ENCODE assay signal across 20 cellular contexts in the genomic region with DNA sequence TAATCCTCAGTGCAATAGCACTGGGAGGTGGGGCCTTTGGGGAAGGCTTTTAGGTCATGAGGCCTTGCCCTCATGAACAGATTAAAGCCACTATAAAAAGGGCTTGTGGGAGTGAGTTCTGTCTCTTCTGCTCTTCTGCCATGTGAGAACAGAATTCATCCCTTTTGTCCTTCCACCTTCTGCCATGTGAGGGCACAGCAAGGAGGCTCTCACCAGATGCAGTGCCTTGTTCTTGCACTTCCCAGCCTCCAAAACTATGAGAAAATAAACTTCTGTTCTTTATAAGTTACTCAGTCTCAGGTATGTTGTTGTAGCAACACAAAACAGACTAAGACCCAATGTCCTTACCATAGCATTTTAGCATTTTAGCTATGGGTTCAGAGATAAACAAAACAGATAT.
DNase-seq lines count a peak whose midpoint lies in the region; ATAC-seq, FAIRE-seq and TF ChIP-seq lines count a peak whose summit lies in the region.
"Had no signal": no experiment of that assay in that cellular context is flagged by ENCODE, and none has a peak within 500 bp of the region (broad histone marks: within the 10 kb centered on the region; RNA-seq: fewer than 3 reads in every experiment).

No MANE protein-coding gene starts in this region.

- H3K36me3 ChIP-seq in HepG2 (replicated peaks in 1 of 2; ENCODE audit: control insufficient read depth in 1 of 2, insufficient read depth in 2 of 2, low read length in 2 of 2) (no peaks in the 10 kb centered on the region), right lobe of liver (no peaks in the 10 kb centered on the region), WERI-Rb-1 (no peaks in the 10 kb centered on the region), ascending aorta (no peaks in the 10 kb centered on the region), testis (ENCODE audit: low read depth, missing control alignments) (no peaks in the 10 kb centered on the region)
- H3K36me3 ChIP-seq: BLaER1 treated with 17β-estradiol and CSF1 and Interleukin-3, amounts not matched to agents 10 nM and 100 nM had no signal

- intact Hi-C loops in HepG2 (cut with micrococcal nuclease; ENCODE audit: unreplicated experiment) (loop anchor here (10.0 kb wide), 1 partner anchor 45 kb away; no protein-coding TSS in a partner anchor), right lobe of liver (cut with DNase I) (no loop called here), ascending aorta (cut with DNase I) (no loop called here), testis (cut with DNase I; ENCODE audit: low total_unique reads) (no loop called here)

- POLR2A ChIA-PET in HepG2 (lab: Yijun Ruan, JAX), result no interaction called here

- no peak for TF ChIP-seq POLR2A in HepG2 (IDR thresholded peaks at IDR 0.05; ENCODE audit: insufficient read depth in 1 of 2, low read depth in 2 of 2, low read length in 2 of 2)
- TF ChIP-seq POLR2A in right lobe of liver (IDR thresholded peaks at IDR 0.05), result no peak
- no peak for TF ChIP-seq POLR2A in testis (IDR thresholded peaks at IDR 0.05)

- ATAC-seq in HepG2, result no peak
- ATAC-seq in right lobe of liver, result no peak
- ATAC-seq in GM19035 (IDR thresholded peaks at IDR 0.05; ENCODE audit: unreplicated experiment), result no peak
- ATAC-seq: CD8-positive, alpha-beta T cell; GM12878 had no signal

- H3K27ac ChIP-seq in HepG2 (ENCODE audit: extremely low read length, insufficient read depth, low read length) (no peak overlapping the region), right lobe of liver (no peak overlapping the region), WERI-Rb-1 (peak overlapping the region; percentile 45), ascending aorta (no peak overlapping the region), testis (no peak overlapping the region)
- H3K27ac ChIP-seq: 22Rv1; BLaER1 treated with 17β-estradiol and CSF1 and Interleukin-3, amounts not matched to agents 10 nM and 100 nM; GM23248; HL-60 had no signal

- no peak overlapping the region for H3K9ac ChIP-seq in HepG2 (ENCODE audit: insufficient read depth, low read depth, low read length)
- H3K9ac ChIP-seq: BLaER1 treated with 17β-estradiol and CSF1 and Interleukin-3, amounts not matched to agents 10 nM and 100 nM; GM23248 had no signal

- no peak for TF ChIP-seq EP300 in HepG2 (IDR thresholded peaks at IDR 0.05; ENCODE audit: low read depth in 2 of 2, low read length in 2 of 2)
- TF ChIP-seq EP300 in HepG2 (CRISPR knock-in tag; IDR thresholded peaks at IDR 0.05; ENCODE audit: borderline replicate concordance), result no peak

- H4K20me1 ChIP-seq in HepG2 (ENCODE audit: insufficient read depth, low read length), result no peaks in the 10 kb centered on the region

- TF ChIP-seq CTCF in HepG2 (CRISPR knock-in tag; IDR thresholded peaks at IDR 0.05) (no peak), right lobe of liver (IDR thresholded peaks at IDR 0.05) (no peak), WERI-Rb-1 (IDR thresholded peaks at IDR 0.05; ENCODE audit: low read depth, low read length) (peak; percentile 36; the same call in 1 of the 2 replicates), ascending aorta (IDR thresholded peaks at IDR 0.05) (no peak), testis (IDR thresholded peaks at IDR 0.05) (no peak)

- H3K9me3 ChIP-seq in HepG2 (ENCODE audit: low read length) (no peaks in the 10 kb centered on the region), right lobe of liver (no peaks in the 10 kb centered on the region), WERI-Rb-1 (ENCODE audit: severe bottlenecking) (no peaks in the 10 kb centered on the region), ascending aorta (no peaks in the 10 kb centered on the region), testis (no peaks in the 10 kb centered on the region)

- no TSS peak for BruUV-seq in HepG2 (replicated peaks; lab: Mats Ljungman, UMichigan)

- in situ Hi-C loops in HepG2 (cut with HindIII; ENCODE audit: extremely low pct_ligation_motif_present, low pct_unique_long_range_greater_than_20kb), result no loop called here

- no peak overlapping the region for H3K4me3 ChIP-seq in HepG2 (replicated peaks in 1 of 3; ENCODE audit: insufficient read depth in 1 of 3, low read depth in 2 of 3, low read length in 3 of 3)
- H3K4me3 ChIP-seq in right lobe of liver, result no peak overlapping the region
- no peak overlapping the region for H3K4me3 ChIP-seq in WERI-Rb-1 (ENCODE audit: low read depth, low read length)
- H3K4me3 ChIP-seq in ascending aorta, result no peak overlapping the region
- no peak overlapping the region for H3K4me3 ChIP-seq in testis
- H3K4me3 ChIP-seq: BLaER1 treated with 17β-estradiol and CSF1 and Interleukin-3, amounts not matched to agents 10 nM and 100 nM; GM12878; GM23248 had no signal

- no peak overlapping the region for H3K4me2 ChIP-seq in HepG2 (ENCODE audit: low read depth, low read length)
- H3K4me2 ChIP-seq: BLaER1 treated with 17β-estradiol and CSF1 and Interleukin-3, amounts not matched to agents 10 nM and 100 nM had no signal

- H3K4me1 ChIP-seq in HepG2 (ENCODE audit: insufficient read depth, low read length) (no peaks in the 10 kb centered on the region), right lobe of liver (no peaks in the 10 kb centered on the region), ascending aorta (no peaks in the 10 kb centered on the region), testis (no peaks in the 10 kb centered on the region)
- H3K4me1 ChIP-seq: BLaER1 treated with 17β-estradiol and CSF1 and Interleukin-3, amounts not matched to agents 10 nM and 100 nM had no signal

- TF ChIP-seq RAD21 in HepG2 (CRISPR knock-in tag; IDR thresholded peaks at IDR 0.05), result no peak

- CTCF ChIA-PET in HepG2 (lab: Yijun Ruan, JAX; ENCODE audit: low intra/inter-chr PET ratio, low total read pairs), result no interaction called here

- no peak for DNase-seq in HepG2 (ENCODE audit: low spot score)
- no peak for DNase-seq in right lobe of liver
- peak; percentile 25 for DNase-seq in NCI-H82 treated with DMSO at 0.1 percent for 48 hours (lab: John Stamatoyannopoulos, UW; ENCODE audit: unreplicated experiment)
- DNase-seq in WERI-Rb-1, result peak; percentile 79
- no peak for DNase-seq in ascending aorta (ENCODE audit: low spot score in 2 of 2)
- no peak for DNase-seq in testis
- DNase-seq: Calu3; CD8-positive, alpha-beta T cell; DMS79 treated with DMSO at 0.1 percent for 48 hours; EL; GM23248; HCEC 1CT; HFFc6; KBM-7 had no signal

- H2AFZ ChIP-seq in HepG2 (ENCODE audit: low read length), result no peak overlapping the region
- H2AFZ ChIP-seq: GM23248 had no signal

- H3K79me2 ChIP-seq in HepG2 (ENCODE audit: insufficient read depth, low read length), result no peaks in the 10 kb centered on the region

- H3K27me3 ChIP-seq in HepG2 (ENCODE audit: control insufficient read depth in 1 of 2, insufficient read depth in 2 of 2, low read length in 2 of 2) (no peaks in the 10 kb centered on the region), right lobe of liver (no peaks in the 10 kb centered on the region), WERI-Rb-1 (ENCODE audit: insufficient read depth, low read depth, severe bottlenecking) (no peaks in the 10 kb centered on the region), ascending aorta (no peaks in the 10 kb centered on the region), testis (no peaks in the 10 kb centered on the region)

- no peak for FAIRE-seq in HepG2 (lab: Jason Lieb, UNC)
- FAIRE-seq: GM12878, GM19239 had no signal

TF ChIP-seq in HepG2, 621 proteins besides CTCF, POLR2A, EP300 and RAD21:
- TF ChIP-seq CC2D1A (CRISPR knock-in tag; IDR thresholded peaks at IDR 0.05) (no peak), ZNF564 (CRISPR knock-in tag; IDR thresholded peaks at IDR 0.05) (peak; percentile 94), TAF1 (CRISPR knock-in tag; IDR thresholded peaks at IDR 0.05) (no peak)
TF ChIP-seq in HepG2: peak in this region for 1.

Comparison
In these comparisons a context has a peak if more than half of its experiments do, and no peak if none do; other contexts are left out.
1. DNase-seq: peak in NCI-H82 treated with DMSO at 0.1 percent for 48 hours (single experiment) and WERI-Rb-1 (single experiment); none in HepG2 (single experiment), right lobe of liver (0 of 3), ascending aorta (0 of 2) and testis (single experiment).